Comparison of ENCODE assay signal across 7 cellular contexts in genomic region chr11:76207642-76208378, GRCh38. TPM values are rescaled to one million over a fixed set of nuclear protein-coding genes. Genes with fewer than 3 reads are reported as not detected.
DNase-seq lines count a peak whose midpoint lies in the region; ATAC-seq and TF ChIP-seq lines count a peak whose summit lies in the region.

No MANE protein-coding gene starts in this region.

- peaks cover 0 to 40% (median 0%) of the 10 kb centered on the region in 4 donors for H3K27me3 ChIP-seq in esophagus muscularis mucosa

- peak; percentile 96 to 98 (median 98) for TF ChIP-seq CTCF in esophagus muscularis mucosa (IDR thresholded peaks at IDR 0.05)

- H3K27ac ChIP-seq in esophagus muscularis mucosa (replicated peaks in 1 of 4) = peak overlapping the region in 1 of 4 donors; percentile 70

- intact Hi-C loops in esophagus muscularis mucosa (cut with DNase I) = loop anchor here (1.0 to 10.0 kb wide), 2 partner anchors 110 to 237 kb away; partner anchors contain the start of gene EMSY

- no peak for TF ChIP-seq POLR2A in esophagus muscularis mucosa (IDR thresholded peaks at IDR 0.05; ENCODE audit: low read depth)

- peak overlapping the region; percentile 62 to 68 (median 65) for H3K4me3 ChIP-seq in esophagus muscularis mucosa

- peak; percentile 43 for ATAC-seq in GM18502 (IDR thresholded peaks at IDR 0.05; ENCODE audit: poor library complexity, unreplicated experiment)

- TF ChIP-seq EP300 in esophagus muscularis mucosa (IDR thresholded peaks at IDR 0.05) = no peak

- peak; percentile 86 for DNase-seq in HuH-7.5 (ENCODE audit: low spot score)
- peak; percentile 99 for DNase-seq in OCI-M1 (lab: John Stamatoyannopoulos, UW)
- DNase-seq in activated T-cell treated with anti-CD3 and anti-CD28 coated beads, Interleukin-2, amount 50 U/mL, for 1 hour = peak; percentile 86
- DNase-seq in esophagus muscularis mucosa (ENCODE audit: extremely low spot score) = no peak
- peak; percentile 74 for DNase-seq in myocyte (ENCODE audit: low read depth)
- peak; percentile 87 for DNase-seq in stimulated activated CD8-positive, alpha-beta memory T cell treated with anti-CD3 and anti-CD28 coated beads, Interleukin-4, amount 100 ng/mL, for 48 hours

- H3K9me3 ChIP-seq in esophagus muscularis mucosa = no peaks in the 10 kb centered on the region

- H3K4me1 ChIP-seq in esophagus muscularis mucosa = peaks cover 39 to 60% (median 57%) of the 10 kb centered on the region in 4 donors

- no peaks in the 10 kb centered on the region for H3K36me3 ChIP-seq in esophagus muscularis mucosa

- WGBS in esophagus muscularis mucosa = 1% methylated on average over 33 of the region's 54 CpGs

RNA-seq across cellular contexts. Expression of gene WNT11, which starts 1.5 kb away (rescaled TPM):
- total RNA-seq in esophagus muscularis mucosa (10 to 100 TPM in 2 of 4 donors, 1 to 10 TPM in 2; 3.7 to 11.0 (median 7.7) TPM), myocyte (0.24 TPM in 1 of 2 replicates, not detected in the other)
- polyA plus RNA-seq in myocyte (2012) = 0.24 TPM
